10 cellular contexts compared by ENCODE assay signal in genomic region chr1:50109647-50110075, GRCh38. TPM values are rescaled to one million over a fixed set of nuclear protein-coding genes. Genes with fewer than 3 reads are reported as not detected.
DNase-seq lines count a peak whose midpoint lies in the region; ATAC-seq, FAIRE-seq and TF ChIP-seq lines count a peak whose summit lies in the region.
"Had no signal": no experiment of that assay in that cellular context is flagged by ENCODE, and none has a peak within 500 bp of the region (broad histone marks: within the 10 kb centered on the region; RNA-seq: fewer than 3 reads in every experiment).

No MANE protein-coding gene starts in this region.

- no peak overlapping the region for H2BK120ac ChIP-seq in neuronal stem cell (ENCODE audit: low read depth, low read length)

- no peak overlapping the region for H2AK5ac ChIP-seq in neuronal stem cell (ENCODE audit: low read depth, low read length)

- H3K4ac ChIP-seq in neuronal stem cell (ENCODE audit: low read length): no peak overlapping the region

- peak overlapping the region; percentile 51 for H2AFZ ChIP-seq in astrocyte (ENCODE audit: low read depth, low read length)
- no peak overlapping the region for H2AFZ ChIP-seq in neuronal stem cell (ENCODE audit: low read length)

- H3K23ac ChIP-seq in neuronal stem cell (ENCODE audit: low read depth, low read length, poor library complexity): no peak overlapping the region

- H3K27ac Mint-ChIP-seq in astrocyte (ENCODE audit: unreplicated experiment): no peak overlapping the region

- ATAC-seq in HG02981 (IDR thresholded peaks at IDR 0.05; ENCODE audit: unreplicated experiment) (peak; percentile 53), GM19463 (IDR thresholded peaks at IDR 0.05; ENCODE audit: unreplicated experiment) (no peak)

- H3K36me3 Mint-ChIP-seq in astrocyte (ENCODE audit: low read depth, unreplicated experiment): no peaks in the 10 kb centered on the region

- peak overlapping the region; percentile 60 for H3K4me2 ChIP-seq in astrocyte (ENCODE audit: low read length)
- H3K4me2 ChIP-seq in neuronal stem cell (ENCODE audit: insufficient read depth, low read length, poor library complexity, severe bottlenecking): no peak overlapping the region

- TF ChIP-seq CTCF in astrocyte (IDR thresholded peaks at IDR 0.05; ENCODE audit: insufficient read depth, low read depth, low read length): no peak

- H3K9me3 ChIP-seq in astrocyte (ENCODE audit: insufficient read depth, low read depth, low read length) (no peaks in the 10 kb centered on the region), neuronal stem cell (replicated peaks in 1 of 2; ENCODE audit: control insufficient read depth in 2 of 2, insufficient read depth in 1 of 2, low read depth in 1 of 2, low read length in 2 of 2) (no peaks in the 10 kb centered on the region)

- H3K4me1 Mint-ChIP-seq in astrocyte (ENCODE audit: low read depth, unreplicated experiment): no peaks in the 10 kb centered on the region

- no peak overlapping the region for H2BK15ac ChIP-seq in neuronal stem cell (ENCODE audit: low read length)

- no peak overlapping the region for H4K91ac ChIP-seq in neuronal stem cell (ENCODE audit: low read depth, low read length, poor library complexity)

- H3K36me3 ChIP-seq in astrocyte (ENCODE audit: insufficient read depth, low read length) (no peaks in the 10 kb centered on the region), rectal smooth muscle tissue (ENCODE audit: control insufficient read depth, insufficient read depth, low read length) (no peaks in the 10 kb centered on the region), neuronal stem cell (replicated peaks in 1 of 2; ENCODE audit: control insufficient read depth in 2 of 2, insufficient read depth in 2 of 2, low read length in 2 of 2) (no peaks in the 10 kb centered on the region)

- H3K4me3 ChIP-seq in astrocyte (ENCODE audit: insufficient read depth, low read depth, low read length) (peak overlapping the region; percentile 34), rectal smooth muscle tissue (ENCODE audit: low read length) (peak overlapping the region; percentile 30), neuronal stem cell (ENCODE audit: low read length in 2 of 2) (no peak overlapping the region)

- H4K8ac ChIP-seq in neuronal stem cell (ENCODE audit: low read depth, low read length): no peak overlapping the region

- no peaks in the 10 kb centered on the region for H3K79me2 ChIP-seq in astrocyte (ENCODE audit: insufficient read depth, low read length)

- peak; percentile 88 for DNase-seq in NCI-H2107 treated with DMSO at 0.1 percent for 48 hours (lab: John Stamatoyannopoulos, UW; ENCODE audit: unreplicated experiment)
- peak; percentile 2 for DNase-seq in astrocyte (ENCODE audit: low read depth)
- DNase-seq in ecto neural progenitor cell (ENCODE audit: low spot score): no peak
- no peak for DNase-seq in neuronal stem cell (ENCODE audit: low spot score)
- DNase-seq: activated CD4-positive, alpha-beta T cell treated with anti-CD3 and anti-CD28 coated beads for 1 hour had no signal

- FAIRE-seq in astrocyte (lab: Jason Lieb, UNC): no peak
- FAIRE-seq: endometrium had no signal

- H3K4me1 ChIP-seq in astrocyte (ENCODE audit: insufficient read depth, low read length) (no peaks in the 10 kb centered on the region), rectal smooth muscle tissue (ENCODE audit: control insufficient read depth, insufficient read depth, low read length) (no peaks in the 10 kb centered on the region), neuronal stem cell (ENCODE audit: control insufficient read depth in 2 of 2, insufficient read depth in 1 of 2, low read depth in 1 of 2, low read length in 2 of 2) (peaks cover 6 to 22% of the 10 kb centered on the region in 2 donors)

- no peaks in the 10 kb centered on the region for H3K79me1 ChIP-seq in neuronal stem cell (ENCODE audit: low read depth, low read length)

- H3K27me3 Mint-ChIP-seq in astrocyte (ENCODE audit: low read depth, unreplicated experiment): no peaks in the 10 kb centered on the region

- H3K27me3 ChIP-seq in astrocyte (ENCODE audit: insufficient read depth, low read length) (peaks cover 11% of the 10 kb centered on the region), rectal smooth muscle tissue (ENCODE audit: control insufficient read depth, insufficient read depth, low read length) (no peaks in the 10 kb centered on the region), neuronal stem cell (ENCODE audit: control insufficient read depth in 3 of 3, insufficient read depth in 3 of 3, low read depth in 1 of 3, low read length in 3 of 3) (peaks cover 0 to 9% (median 2%) of the 10 kb centered on the region in 3 experiments)

- no peaks in the 10 kb centered on the region for H4K20me1 ChIP-seq in astrocyte (ENCODE audit: insufficient read depth, low read length)

- no peaks in the 10 kb centered on the region for H3K9me3 Mint-ChIP-seq in astrocyte (ENCODE audit: unreplicated experiment)

- no peak overlapping the region for H3K4me3 Mint-ChIP-seq in astrocyte (ENCODE audit: unreplicated experiment)

- H2BK5ac ChIP-seq in neuronal stem cell (ENCODE audit: low read length): no peak overlapping the region

- no peak overlapping the region for H2BK12ac ChIP-seq in neuronal stem cell (ENCODE audit: low read length)

- no CpG with 5 or more reads among the region's 8 CpGs for WGBS in neuronal stem cell (ENCODE audit: extremely low coverage in 2 of 2, insufficient read length in 2 of 2, insufficient replicate concordance in 1 of 2), 2 donors

- H3K27ac ChIP-seq in astrocyte (ENCODE audit: low read depth, low read length) (no peak overlapping the region), rectal smooth muscle tissue (ENCODE audit: low read depth, low read length) (no peak overlapping the region), neuronal stem cell (replicated peaks; ENCODE audit: low read length) (no peak overlapping the region)

- H3K18ac ChIP-seq in neuronal stem cell (ENCODE audit: low read length): no peak overlapping the region

- H3K9ac ChIP-seq in astrocyte (ENCODE audit: low read length) (no peak overlapping the region), rectal smooth muscle tissue (ENCODE audit: low read length) (no peak overlapping the region), neuronal stem cell (ENCODE audit: low read depth, low read length, poor library complexity) (no peak overlapping the region)

- no peak overlapping the region for H3K14ac ChIP-seq in neuronal stem cell (ENCODE audit: low read length)

RNA-seq across cellular contexts. Expression of gene ELAVL4, which starts 0.9 kb away (rescaled TPM):
- not detected in 2 replicates for total RNA-seq in astrocyte
- polyA plus RNA-seq in neuronal stem cell (2013, experiment 1 of 2): 7.9 TPM
- 8.9 TPM for polyA plus RNA-seq in neuronal stem cell (2013, experiment 2 of 2)
- total RNA-seq: myocyte had no signal

Comparison
In these comparisons a context has a peak if more than half of its experiments do, and no peak if none do; other contexts are left out.
1. DNase-seq: peak in NCI-H2107 treated with DMSO at 0.1 percent for 48 hours (single experiment) and astrocyte (single experiment); none in ecto neural progenitor cell (single experiment) and neuronal stem cell (single experiment).
2. H3K4me3 ChIP-seq: peak in astrocyte (single experiment) and rectal smooth muscle tissue (single experiment); none in neuronal stem cell (0 of 2).